Comparison of ENCODE assay signal across 1 cellular context in the genomic region with DNA sequence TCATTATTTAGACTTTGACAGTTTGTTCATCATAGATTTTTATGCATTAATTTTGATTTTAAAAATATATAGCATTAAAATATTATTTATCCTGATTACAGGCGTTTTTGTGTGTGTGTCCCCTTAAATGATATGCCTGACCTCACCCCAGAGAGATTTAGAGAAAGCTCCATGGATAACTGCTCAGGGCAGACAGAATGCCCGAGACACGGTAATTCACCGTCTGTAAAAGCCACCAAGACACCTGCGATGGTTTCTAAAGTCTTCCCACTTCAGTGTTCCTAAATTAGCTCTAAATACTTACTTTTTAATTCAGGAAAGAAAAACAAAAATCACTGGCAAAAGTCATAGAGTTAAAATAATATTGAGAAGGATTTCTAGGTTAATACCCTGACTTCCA.
TF ChIP-seq lines count a peak whose summit lies in the region.

No MANE protein-coding gene starts in this region.

TF ChIP-seq in K562, 482 proteins besides CTCF, POLR2A, EP300 and RAD21 (continued from another document):
- TF ChIP-seq, protein P1, sequence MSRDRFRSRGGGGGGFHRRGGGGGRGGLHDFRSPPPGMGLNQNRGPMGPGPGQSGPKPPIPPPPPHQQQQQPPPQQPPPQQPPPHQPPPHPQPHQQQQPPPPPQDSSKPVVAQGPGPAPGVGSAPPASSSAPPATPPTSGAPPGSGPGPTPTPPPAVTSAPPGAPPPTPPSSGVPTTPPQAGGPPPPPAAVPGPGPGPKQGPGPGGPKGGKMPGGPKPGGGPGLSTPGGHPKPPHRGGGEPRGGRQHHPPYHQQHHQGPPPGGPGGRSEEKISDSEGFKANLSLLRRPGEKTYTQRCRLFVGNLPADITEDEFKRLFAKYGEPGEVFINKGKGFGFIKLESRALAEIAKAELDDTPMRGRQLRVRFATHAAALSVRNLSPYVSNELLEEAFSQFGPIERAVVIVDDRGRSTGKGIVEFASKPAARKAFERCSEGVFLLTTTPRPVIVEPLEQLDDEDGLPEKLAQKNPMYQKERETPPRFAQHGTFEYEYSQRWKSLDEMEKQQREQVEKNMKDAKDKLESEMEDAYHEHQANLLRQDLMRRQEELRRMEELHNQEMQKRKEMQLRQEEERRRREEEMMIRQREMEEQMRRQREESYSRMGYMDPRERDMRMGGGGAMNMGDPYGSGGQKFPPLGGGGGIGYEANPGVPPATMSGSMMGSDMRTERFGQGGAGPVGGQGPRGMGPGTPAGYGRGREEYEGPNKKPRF (IDR thresholded peaks at IDR 0.05; ENCODE audit: low read depth, low read length), result no peak
- TF ChIP-seq RBM17 (IDR thresholded peaks at IDR 0.05; ENCODE audit: borderline replicate concordance, low read depth, low read length) (no peak), LEF1 (IDR thresholded peaks at IDR 0.05) (no peak), DACH1 (IDR thresholded peaks at IDR 0.05; ENCODE audit: partially characterized antibody) (no peak), NELFE (IDR thresholded peaks at IDR 0.05; ENCODE audit: insufficient read depth, insufficient read length) (no peak), ZBED1 (IDR thresholded peaks at IDR 0.05) (no peak)
